Comparison of ENCODE assay signal across 11 cellular contexts in the genomic region with DNA sequence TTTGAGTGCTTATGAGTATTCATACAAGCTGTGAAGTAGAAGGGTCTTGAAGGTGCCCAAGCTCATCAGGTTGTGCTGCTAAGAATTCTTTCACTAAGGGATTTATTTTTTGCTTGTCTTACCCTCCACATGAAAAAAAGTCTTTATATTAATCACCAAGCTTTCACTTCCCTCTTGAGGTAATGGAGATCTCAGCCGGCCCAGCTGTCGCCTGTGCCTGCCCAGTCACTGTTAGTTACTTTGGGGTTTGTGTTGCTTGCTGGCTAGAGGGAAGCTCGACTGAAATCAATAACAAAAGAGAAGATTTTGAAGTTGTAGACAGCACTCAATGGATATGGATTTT. TPM values are rescaled to one million over a fixed set of nuclear protein-coding genes. Genes with fewer than 3 reads are reported as not detected.
DNase-seq lines count a peak whose midpoint lies in the region; ATAC-seq lines count a peak whose summit lies in the region.
"Had no signal": no experiment of that assay in that cellular context is flagged by ENCODE, and none has a peak within 500 bp of the region (broad histone marks: within the 10 kb centered on the region; RNA-seq: fewer than 3 reads in every experiment).

No MANE protein-coding gene starts in this region.

- ATAC-seq in GM18499 (IDR thresholded peaks at IDR 0.05; ENCODE audit: insufficient read depth, unreplicated experiment) (peak; percentile 99), GM19467 (IDR thresholded peaks at IDR 0.05; ENCODE audit: unreplicated experiment) (peak; percentile 99), HG03060 (IDR thresholded peaks at IDR 0.05; ENCODE audit: low read depth, unreplicated experiment) (peak; percentile 97)
- no peak for ATAC-seq in activated CD4-positive, alpha-beta T cell treated with anti-CD3 and anti-CD28 coated beads for 36 hours

- CTCF ChIA-PET in activated CD4-positive, alpha-beta T cell treated with anti-CD3 and anti-CD28 coated beads for 36 hours (lab: Charles Lee) = no interaction called here
- CTCF ChIA-PET in activated naive CD4-positive, alpha-beta T cell treated with anti-CD3 and anti-CD28 coated beads for 36 hours (lab: Charles Lee) = interaction anchor here (0.6 kb wide), 1 partner anchor 234 kb away, joined by 3 read pairs; no protein-coding TSS in a partner anchor

- no peaks in the 10 kb centered on the region for H3K4me1 Mint-ChIP-seq in activated CD4-positive, alpha-beta T cell treated with anti-CD3 and anti-CD28 coated beads for 36 hours
- no peaks in the 10 kb centered on the region for H3K4me1 Mint-ChIP-seq in activated naive CD4-positive, alpha-beta T cell treated with anti-CD3 and anti-CD28 coated beads for 36 hours (ENCODE audit: low read depth)

- no peaks in the 10 kb centered on the region for H3K36me3 Mint-ChIP-seq in activated CD4-positive, alpha-beta T cell treated with anti-CD3 and anti-CD28 coated beads for 36 hours (ENCODE audit: low read depth)
- no peaks in the 10 kb centered on the region for H3K36me3 Mint-ChIP-seq in activated naive CD4-positive, alpha-beta T cell treated with anti-CD3 and anti-CD28 coated beads for 36 hours (ENCODE audit: low read depth)

- DNase-seq in NOMO-1 treated with DMSO at 0.1 percent for 48 hours (lab: John Stamatoyannopoulos, UW; ENCODE audit: unreplicated experiment) (peak; percentile 80), DMS79 treated with DMSO at 0.1 percent for 48 hours (lab: John Stamatoyannopoulos, UW) (no peak), KG1 (lab: John Stamatoyannopoulos, UW) (no peak)
- no peak for DNase-seq in activated CD4-positive, alpha-beta T cell treated with anti-CD3 and anti-CD28 coated beads for 36 hours
- DNase-seq in activated naive CD4-positive, alpha-beta T cell treated with anti-CD3 and anti-CD28 coated beads for 36 hours = no peak
- DNase-seq: NCI-H82, WERI-Rb-1 had no signal

- no peaks in the 10 kb centered on the region for H3K9me3 Mint-ChIP-seq in activated CD4-positive, alpha-beta T cell treated with anti-CD3 and anti-CD28 coated beads for 36 hours (ENCODE audit: low read depth)
- no peaks in the 10 kb centered on the region for H3K9me3 Mint-ChIP-seq in activated naive CD4-positive, alpha-beta T cell treated with anti-CD3 and anti-CD28 coated beads for 36 hours

- POLR2A ChIA-PET in activated CD4-positive, alpha-beta T cell treated with anti-CD3 and anti-CD28 coated beads for 36 hours (lab: Charles Lee) = no interaction called here

- no peak overlapping the region for H3K27ac Mint-ChIP-seq in activated CD4-positive, alpha-beta T cell treated with anti-CD3 and anti-CD28 coated beads for 36 hours
- no peak overlapping the region for H3K27ac Mint-ChIP-seq in activated naive CD4-positive, alpha-beta T cell treated with anti-CD3 and anti-CD28 coated beads for 36 hours

- intact Hi-C loops in activated CD4-positive, alpha-beta T cell treated with anti-CD3 and anti-CD28 coated beads for 36 hours (cut with DNase I, micrococcal nuclease) = no loop called here
- intact Hi-C loops in activated naive CD4-positive, alpha-beta T cell treated with anti-CD3 and anti-CD28 coated beads for 36 hours (cut with micrococcal nuclease) = no loop called here

- H3K4me3 Mint-ChIP-seq in activated CD4-positive, alpha-beta T cell treated with anti-CD3 and anti-CD28 coated beads for 36 hours = no peak overlapping the region
- H3K4me3 Mint-ChIP-seq in activated naive CD4-positive, alpha-beta T cell treated with anti-CD3 and anti-CD28 coated beads for 36 hours = no peak overlapping the region

- H3K27me3 Mint-ChIP-seq in activated CD4-positive, alpha-beta T cell treated with anti-CD3 and anti-CD28 coated beads for 36 hours = peaks cover 28% of the 10 kb centered on the region
- peaks cover 15% of the 10 kb centered on the region for H3K27me3 Mint-ChIP-seq in activated naive CD4-positive, alpha-beta T cell treated with anti-CD3 and anti-CD28 coated beads for 36 hours (ENCODE audit: low read depth)

RNA-seq across cellular contexts. Expression of gene MC2R, which starts 21.9 kb away (rescaled TPM):
- not detected for total RNA-seq in activated CD4-positive, alpha-beta T cell treated with anti-CD3 and anti-CD28 coated beads for 36 hours
- not detected for total RNA-seq in activated naive CD4-positive, alpha-beta T cell treated with anti-CD3 and anti-CD28 coated beads for 36 hours
- total RNA-seq: thoracic aorta had no signal
